In genomic region chr5:171201285-171201684, GRCh38 we compare ENCODE assay signal across 18 cellular contexts.
DNase-seq lines count a peak whose midpoint lies in the region; ATAC-seq and TF ChIP-seq lines count a peak whose summit lies in the region.
"Had no signal": no experiment of that assay in that cellular context is flagged by ENCODE, and none has a peak within 500 bp of the region (broad histone marks: within the 10 kb centered on the region; RNA-seq: fewer than 3 reads in every experiment).

No MANE protein-coding gene starts in this region.

- ATAC-seq in GM23338: peak; percentile 55
- ATAC-seq: activated CD8-positive, alpha-beta T cell treated with anti-CD3 and anti-CD28 coated beads, Interleukin-2, amount 10 ng/mL, durations not matched to agents 7 days and 5 days; activated naive CD8-positive, alpha-beta T cell treated with anti-CD3 and anti-CD28 coated beads, Interleukin-2, amount 50 U/mL, for 24 hours; Panc1 had no signal

- H3F3A ChIP-seq in GM23338 (replicated peaks; ENCODE audit: low read depth): no peaks in the 10 kb centered on the region

- peaks cover 19% of the 10 kb centered on the region; the same call in 2 of the 3 replicates for H3K4me1 Mint-ChIP-seq in GM23338
- H3K4me1 Mint-ChIP-seq: activated naive CD8-positive, alpha-beta T cell treated with anti-CD3 and anti-CD28 coated beads, Interleukin-2, amount 50 U/mL, for 24 hours; B cell had no signal

- H3K9me3 ChIP-seq in ectodermal cell (ENCODE audit: control insufficient read depth, low read length) (no peaks in the 10 kb centered on the region), vagina (no peaks in the 10 kb centered on the region)
- H3K9me3 ChIP-seq: transverse colon had no signal

- no peaks in the 10 kb centered on the region for H4K20me1 ChIP-seq in GM23338 (replicated peaks; ENCODE audit: insufficient read depth)

- no peaks in the 10 kb centered on the region for H3K36me3 Mint-ChIP-seq in GM23338 (ENCODE audit: low read depth)

- TF ChIP-seq POLR2A in vagina (IDR thresholded peaks at IDR 0.05): no peak

- DNase-seq in GM23338 (ENCODE audit: low spot score) (peak; percentile 12), NCI-H1694 treated with DMSO at 0.1 percent for 48 hours (lab: John Stamatoyannopoulos, UW) (peak; percentile 79), NCI-H69 (lab: John Stamatoyannopoulos, UW) (peak; percentile 96), H4 (ENCODE audit: low spot score) (no peak), vagina (ENCODE audit: extremely low spot score in 2 of 2) (no peak), DMS114 treated with DMSO at 0.1 percent for 48 hours (lab: John Stamatoyannopoulos, UW; ENCODE audit: unreplicated experiment) (no peak), GM20000 (ENCODE audit: low spot score) (no peak)
- DNase-seq: activated CD8-positive, alpha-beta T cell treated with anti-CD3 and anti-CD28 coated beads, Interleukin-2, amount 10 ng/mL, durations not matched to agents 7 days and 5 days; activated naive CD8-positive, alpha-beta T cell treated with anti-CD3 and anti-CD28 coated beads, Interleukin-2, amount 50 U/mL, for 24 hours; effector CD8-positive, alpha-beta T cell; KBM-7; midbrain; stimulated activated naive CD4-positive, alpha-beta T cell treated with Interleukin-2 at 50 U/mL for 16 hours; SW 1271; transverse colon had no signal

- H3K4me2 ChIP-seq in GM23338: no peak overlapping the region

- H3K4me3 ChIP-seq in GM23338 (no peak overlapping the region), ectodermal cell (ENCODE audit: insufficient read depth, low read depth, low read length) (no peak overlapping the region), vagina (no peak overlapping the region)
- H3K4me3 ChIP-seq: transverse colon had no signal

- H3K27ac Mint-ChIP-seq in GM23338: no peak overlapping the region
- H3K27ac Mint-ChIP-seq: activated CD8-positive, alpha-beta T cell treated with anti-CD3 and anti-CD28 coated beads, Interleukin-2, amount 10 ng/mL, durations not matched to agents 7 days and 5 days; activated naive CD8-positive, alpha-beta T cell treated with anti-CD3 and anti-CD28 coated beads, Interleukin-2, amount 50 U/mL, for 24 hours; B cell had no signal

- H3K4me3 Mint-ChIP-seq in GM23338: no peak overlapping the region
- H3K4me3 Mint-ChIP-seq: activated CD8-positive, alpha-beta T cell treated with anti-CD3 and anti-CD28 coated beads, Interleukin-2, amount 10 ng/mL, durations not matched to agents 7 days and 5 days; activated naive CD8-positive, alpha-beta T cell treated with anti-CD3 and anti-CD28 coated beads, Interleukin-2, amount 50 U/mL, for 24 hours; B cell had no signal

- no peaks in the 10 kb centered on the region for H3K36me3 ChIP-seq in GM23338 (ENCODE audit: insufficient read depth)
- H3K36me3 ChIP-seq in ectodermal cell (ENCODE audit: control insufficient read depth, insufficient read depth, low read length): no peaks in the 10 kb centered on the region
- no peaks in the 10 kb centered on the region for H3K36me3 ChIP-seq in vagina
- H3K36me3 ChIP-seq: transverse colon had no signal

- no peaks in the 10 kb centered on the region for H3K27me3 Mint-ChIP-seq in GM23338 (ENCODE audit: insufficient read depth, low read depth, poor library complexity)

- H3K79me2 ChIP-seq in GM23338 (replicated peaks; ENCODE audit: insufficient read depth): no peaks in the 10 kb centered on the region

- no peaks in the 10 kb centered on the region for H3K4me1 ChIP-seq in GM23338 (ENCODE audit: insufficient read depth)
- peaks cover 15% of the 10 kb centered on the region for H3K4me1 ChIP-seq in ectodermal cell (ENCODE audit: control insufficient read depth, insufficient read depth, low read length)
- no peaks in the 10 kb centered on the region for H3K4me1 ChIP-seq in vagina
- H3K4me1 ChIP-seq: transverse colon had no signal

- TF ChIP-seq CTCF in GM23338 (conservative IDR thresholded peaks at IDR 0.05; ENCODE audit: low read depth in 2 of 2) (no peak), vagina (IDR thresholded peaks at IDR 0.05) (no peak), GM20000 (IDR thresholded peaks at IDR 0.05; ENCODE audit: extremely low read depth, missing control alignments) (no peak)

- no peaks in the 10 kb centered on the region for H3K9me3 Mint-ChIP-seq in GM23338
- H3K9me3 Mint-ChIP-seq: activated naive CD8-positive, alpha-beta T cell treated with anti-CD3 and anti-CD28 coated beads, Interleukin-2, amount 50 U/mL, for 24 hours had no signal

- H3K27me3 ChIP-seq in GM23338 (ENCODE audit: insufficient read depth): no peaks in the 10 kb centered on the region
- no peaks in the 10 kb centered on the region for H3K27me3 ChIP-seq in ectodermal cell (ENCODE audit: control insufficient read depth, insufficient read depth, low read length, poor library complexity, severe bottlenecking)
- H3K27me3 ChIP-seq in vagina: no peaks in the 10 kb centered on the region
- H3K27me3 ChIP-seq: transverse colon had no signal

- no peaks in the 10 kb centered on the region for H3K9me2 ChIP-seq in GM23338 (ENCODE audit: insufficient read depth)

- H3K27ac ChIP-seq in GM23338 (ENCODE audit: low read depth) (no peak overlapping the region), ectodermal cell (ENCODE audit: insufficient read depth, low read depth, low read length, poor library complexity, severe bottlenecking) (peak overlapping the region; percentile 11), vagina (no peak overlapping the region)
- H3K27ac ChIP-seq: transverse colon had no signal

- WGBS in ectodermal cell, 2 experiments: 71 to 79% methylated on average over 6 of the region's 6 CpGs

- H2AFZ ChIP-seq in GM23338: no peak overlapping the region

- intact Hi-C loops in vagina (cut with DNase I): no loop called here

TF ChIP-seq in GM23338, 12 proteins besides CTCF, POLR2A, EP300 and RAD21 (continues in another document):
- no peak for TF ChIP-seq ETS1 (IDR thresholded peaks at IDR 0.05)
- TF ChIP-seq CREB1 (CRISPR knock-in tag; IDR thresholded peaks at IDR 0.05; ENCODE audit: low read depth): no peak
- no peak for TF ChIP-seq POLR2AphosphoS5 (IDR thresholded peaks at IDR 0.05; ENCODE audit: low read depth)

Comparison
In these comparisons a context has a peak if more than half of its experiments do, and no peak if none do; other contexts are left out.
1. DNase-seq: peak in GM23338 (single experiment), NCI-H1694 treated with DMSO at 0.1 percent for 48 hours (single experiment) and NCI-H69 (single experiment); none in H4 (single experiment), vagina (0 of 2), DMS114 treated with DMSO at 0.1 percent for 48 hours (single experiment) and GM20000 (single experiment).